In the genomic region with DNA sequence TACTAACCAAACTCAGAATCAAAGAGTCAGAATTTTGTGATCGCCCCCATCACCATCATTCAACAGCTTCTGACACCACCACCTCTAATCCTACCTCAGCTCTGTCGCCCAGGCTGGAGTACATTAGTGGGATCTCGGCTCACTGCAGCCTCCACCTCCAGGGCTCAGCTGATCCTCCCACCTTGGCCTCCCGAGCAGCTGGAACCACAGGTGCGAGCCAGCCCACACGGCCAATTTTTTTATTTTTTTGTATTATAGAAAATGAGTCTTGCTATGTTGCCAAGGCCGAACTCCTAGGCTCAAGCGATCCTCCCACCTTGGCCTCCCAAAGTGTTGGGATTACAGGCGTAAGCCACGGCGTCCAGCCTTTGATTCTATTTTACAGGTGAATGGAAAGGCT, we compare ENCODE assay signal across 8 cellular contexts.
DNase-seq lines count a peak whose midpoint lies in the region; ATAC-seq, FAIRE-seq and TF ChIP-seq lines count a peak whose summit lies in the region.

No MANE protein-coding gene starts in this region.

- H3K36me3 Mint-ChIP-seq in activated T-cell treated with anti-CD3 and anti-CD28 coated beads, Interleukin-2, amount 50 U/mL, for 72 hours (ENCODE audit: insufficient read depth in 2 of 2) = no peaks in the 10 kb centered on the region
- H3K36me3 Mint-ChIP-seq in dendritic cell treated with granulocyte-macrophage colony-stimulating factor and Interleukin-4, amounts not matched to agents 40 ng/mL and 50 ng/mL, for 4 days (ENCODE audit: low read depth) = no peaks in the 10 kb centered on the region

- intact Hi-C loops in dendritic cell treated with granulocyte-macrophage colony-stimulating factor and Interleukin-4, amounts not matched to agents 40 ng/mL and 50 ng/mL, for 4 days (cut with micrococcal nuclease) = loop anchor here (10.0 kb wide), 1 partner anchor 163 kb away; no protein-coding TSS in a partner anchor
- intact Hi-C loops in transverse colon (cut with DNase I; ENCODE audit: low total_unique reads) = no loop called here

- TF ChIP-seq POLR2A in transverse colon (IDR thresholded peaks at IDR 0.05) = no peak

- in situ Hi-C loops in transverse colon (cut with MboI; ENCODE audit: low pct_ligation_motif_present in 1 of 4, low pct_unique_long_range_greater_than_20kb in 1 of 4, low sequenced_read_pairs in 3 of 4) = no loop called here

- peaks cover 8% of the 10 kb centered on the region for H3K4me1 Mint-ChIP-seq in activated T-cell treated with anti-CD3 and anti-CD28 coated beads, Interleukin-2, amount 50 U/mL, for 72 hours (ENCODE audit: low read depth)
- peaks cover 28% of the 10 kb centered on the region for H3K4me1 Mint-ChIP-seq in dendritic cell treated with granulocyte-macrophage colony-stimulating factor and Interleukin-4, amounts not matched to agents 40 ng/mL and 50 ng/mL, for 4 days (ENCODE audit: low read depth)

- peak overlapping the region; percentile 60 to 65 for H3K4me3 Mint-ChIP-seq in activated T-cell treated with anti-CD3 and anti-CD28 coated beads, Interleukin-2, amount 50 U/mL, for 72 hours
- H3K4me3 Mint-ChIP-seq in dendritic cell treated with granulocyte-macrophage colony-stimulating factor and Interleukin-4, amounts not matched to agents 40 ng/mL and 50 ng/mL, for 4 days = peak overlapping the region; percentile 73

- no peaks in the 10 kb centered on the region for H3K27me3 ChIP-seq in mucosa of stomach (ENCODE audit: control insufficient read depth, insufficient read depth, low read length)
- H3K27me3 ChIP-seq in transverse colon = no peaks in the 10 kb centered on the region
- no peaks in the 10 kb centered on the region for H3K27me3 ChIP-seq in small intestine (ENCODE audit: control insufficient read depth in 2 of 2, insufficient read depth in 2 of 2, low read length in 2 of 2)

- H3K9me3 ChIP-seq in mucosa of stomach (ENCODE audit: control insufficient read depth, low read length) (no peaks in the 10 kb centered on the region), transverse colon (no peaks in the 10 kb centered on the region), small intestine (ENCODE audit: control insufficient read depth, low read depth) (no peaks in the 10 kb centered on the region)

- peaks cover 25% of the 10 kb centered on the region for H3K27me3 Mint-ChIP-seq in activated T-cell treated with anti-CD3 and anti-CD28 coated beads, Interleukin-2, amount 50 U/mL, for 72 hours (ENCODE audit: low read depth)
- peaks cover 13% of the 10 kb centered on the region for H3K27me3 Mint-ChIP-seq in dendritic cell treated with granulocyte-macrophage colony-stimulating factor and Interleukin-4, amounts not matched to agents 40 ng/mL and 50 ng/mL, for 4 days

- ATAC-seq in activated T-cell treated with anti-CD3 and anti-CD28 coated beads, Interleukin-2, amount 50 U/mL, for 72 hours (replicated peaks in 1 of 2) = no peak
- no peak for ATAC-seq in HG03342 (IDR thresholded peaks at IDR 0.05; ENCODE audit: unreplicated experiment)

- no peak overlapping the region for H3K27ac Mint-ChIP-seq in activated T-cell treated with anti-CD3 and anti-CD28 coated beads, Interleukin-2, amount 50 U/mL, for 72 hours
- peak overlapping the region; percentile 47 for H3K27ac Mint-ChIP-seq in dendritic cell treated with granulocyte-macrophage colony-stimulating factor and Interleukin-4, amounts not matched to agents 40 ng/mL and 50 ng/mL, for 4 days

- no peaks in the 10 kb centered on the region for H3K4me1 ChIP-seq in mucosa of stomach (ENCODE audit: control insufficient read depth, insufficient read depth, low read length)
- H3K4me1 ChIP-seq in transverse colon = peaks cover 0 to 10% (median 2%) of the 10 kb centered on the region in 4 donors
- no peaks in the 10 kb centered on the region for H3K4me1 ChIP-seq in small intestine (ENCODE audit: control insufficient read depth in 2 of 2, insufficient read depth in 1 of 2, low read depth in 1 of 2, low read length in 1 of 2)

- 67 to 86% methylated on average over 1 to 11 of the region's 11 CpGs for WGBS in transverse colon (ENCODE audit: low coverage in 1 of 2), 2 donors
- 76 to 86% (median 81%) methylated on average over 11 of the region's 11 CpGs for WGBS in small intestine, 3 donors

- H3K36me3 ChIP-seq in mucosa of stomach (ENCODE audit: control insufficient read depth, insufficient read depth, low read length) = no peaks in the 10 kb centered on the region
- no peaks in the 10 kb centered on the region for H3K36me3 ChIP-seq in transverse colon
- H3K36me3 ChIP-seq in small intestine (ENCODE audit: control insufficient read depth in 2 of 2, insufficient read depth in 2 of 2, low read length in 2 of 2) = no peaks in the 10 kb centered on the region

- no peak for TF ChIP-seq CTCF in transverse colon (IDR thresholded peaks at IDR 0.05)

- H3K27ac ChIP-seq in transverse colon (peak overlapping the region in 3 of 4 donors; percentile 4 to 12 (median 7)), small intestine (ENCODE audit: low read depth in 1 of 2, low read length in 1 of 2) (peak overlapping the region in 1 of 2 donors; percentile 10)

- peak overlapping the region; percentile 38 for H3K9ac ChIP-seq in mucosa of stomach (ENCODE audit: low read length)

- DNase-seq in activated T-cell treated with anti-CD3 and anti-CD28 coated beads, Interleukin-2, amount 50 U/mL, for 72 hours = no peak
- DNase-seq in activated T-cell treated with anti-CD3 and anti-CD28 coated beads, Interleukin-2, amount 50 U/mL, for 48 hours = no peak
- DNase-seq in transverse colon = no peak
- no peak for DNase-seq in AML-193 (lab: John Stamatoyannopoulos, UW)
- DNase-seq in small intestine = no peak

- H3K4me3 ChIP-seq in mucosa of stomach (ENCODE audit: low read length) (peak overlapping the region; percentile 56), transverse colon (peak overlapping the region; percentile 27 to 53 (median 34)), small intestine (ENCODE audit: low read depth in 1 of 2, low read length in 2 of 2) (no peak overlapping the region)

- H3K9me3 Mint-ChIP-seq in activated T-cell treated with anti-CD3 and anti-CD28 coated beads, Interleukin-2, amount 50 U/mL, for 72 hours = no peaks in the 10 kb centered on the region
- no peaks in the 10 kb centered on the region for H3K9me3 Mint-ChIP-seq in dendritic cell treated with granulocyte-macrophage colony-stimulating factor and Interleukin-4, amounts not matched to agents 40 ng/mL and 50 ng/mL, for 4 days

- TF ChIP-seq EP300 in transverse colon (IDR thresholded peaks at IDR 0.05; ENCODE audit: low read depth) = no peak

- no peak for FAIRE-seq in small intestine (lab: Jason Lieb, UNC)

Comparison
In these comparisons a context has a peak if more than half of its experiments do, and no peak if none do; other contexts are left out.
1. H3K4me3 ChIP-seq: peak in mucosa of stomach (single experiment) and transverse colon (4 of 4); none in small intestine (0 of 2).